ENCODE assay signal across 1 cellular context in the genomic region with DNA sequence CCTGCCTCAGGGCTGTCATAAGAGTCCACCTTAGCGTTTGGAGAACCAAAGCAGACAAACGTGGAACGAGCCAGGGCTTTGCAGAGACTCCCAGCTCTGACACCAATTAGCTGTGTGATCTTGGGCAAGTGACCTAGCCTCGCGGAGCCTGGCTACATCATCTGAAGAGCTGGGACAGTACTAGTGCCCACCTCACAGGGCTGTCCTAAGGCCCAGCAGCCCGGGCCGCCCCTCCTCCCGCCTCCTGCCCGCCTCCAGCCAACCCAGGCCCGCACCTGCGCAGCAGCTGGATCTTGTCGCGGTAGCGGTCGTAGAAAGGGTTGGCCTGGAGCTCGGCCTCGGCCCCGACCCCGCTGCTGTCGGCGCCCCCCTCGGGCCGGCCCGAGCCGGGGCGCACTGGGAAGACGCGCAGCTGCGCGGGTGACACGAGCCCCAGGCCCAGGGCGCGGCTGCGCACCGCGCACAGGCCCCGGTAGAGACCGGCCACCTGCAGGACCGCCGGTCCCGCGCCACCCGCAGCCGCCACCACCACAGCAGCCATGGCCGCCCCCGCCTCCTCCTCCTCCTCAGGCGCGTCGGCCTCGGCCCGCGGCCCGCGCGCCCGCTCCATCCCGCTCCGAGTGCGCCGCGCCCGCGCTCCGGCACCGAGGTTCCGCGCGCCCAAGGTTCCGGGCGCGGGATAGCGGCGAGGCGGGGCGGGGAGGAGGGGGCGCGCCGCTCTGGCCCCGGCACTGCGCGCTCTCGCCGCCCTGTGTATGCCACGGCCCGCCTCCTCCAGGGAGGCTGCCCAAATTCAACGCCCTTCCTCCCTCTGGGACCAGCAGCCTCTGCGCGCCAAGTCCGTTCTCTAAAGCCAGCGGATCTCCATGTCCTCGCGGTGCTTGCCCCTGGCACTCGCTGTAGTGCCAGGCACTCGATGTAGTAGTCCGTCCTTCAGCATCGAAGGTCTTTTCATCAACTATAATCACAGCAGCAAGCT.
A peak's percentile ranks its signal among the peaks of the same experiment; 100 is the strongest.
TF ChIP-seq lines count a peak whose summit lies in the region.

Gene ATPAF1 (minus strand): TSS at position 583 of the 979 bp plus-strand sequence. CDS start 42 bp downstream, at position 541.

TF ChIP-seq in HepG2, 621 proteins besides CTCF, POLR2A, EP300 and RAD21 (continued from another document and continues in another):
- TF ChIP-seq, protein P1, sequence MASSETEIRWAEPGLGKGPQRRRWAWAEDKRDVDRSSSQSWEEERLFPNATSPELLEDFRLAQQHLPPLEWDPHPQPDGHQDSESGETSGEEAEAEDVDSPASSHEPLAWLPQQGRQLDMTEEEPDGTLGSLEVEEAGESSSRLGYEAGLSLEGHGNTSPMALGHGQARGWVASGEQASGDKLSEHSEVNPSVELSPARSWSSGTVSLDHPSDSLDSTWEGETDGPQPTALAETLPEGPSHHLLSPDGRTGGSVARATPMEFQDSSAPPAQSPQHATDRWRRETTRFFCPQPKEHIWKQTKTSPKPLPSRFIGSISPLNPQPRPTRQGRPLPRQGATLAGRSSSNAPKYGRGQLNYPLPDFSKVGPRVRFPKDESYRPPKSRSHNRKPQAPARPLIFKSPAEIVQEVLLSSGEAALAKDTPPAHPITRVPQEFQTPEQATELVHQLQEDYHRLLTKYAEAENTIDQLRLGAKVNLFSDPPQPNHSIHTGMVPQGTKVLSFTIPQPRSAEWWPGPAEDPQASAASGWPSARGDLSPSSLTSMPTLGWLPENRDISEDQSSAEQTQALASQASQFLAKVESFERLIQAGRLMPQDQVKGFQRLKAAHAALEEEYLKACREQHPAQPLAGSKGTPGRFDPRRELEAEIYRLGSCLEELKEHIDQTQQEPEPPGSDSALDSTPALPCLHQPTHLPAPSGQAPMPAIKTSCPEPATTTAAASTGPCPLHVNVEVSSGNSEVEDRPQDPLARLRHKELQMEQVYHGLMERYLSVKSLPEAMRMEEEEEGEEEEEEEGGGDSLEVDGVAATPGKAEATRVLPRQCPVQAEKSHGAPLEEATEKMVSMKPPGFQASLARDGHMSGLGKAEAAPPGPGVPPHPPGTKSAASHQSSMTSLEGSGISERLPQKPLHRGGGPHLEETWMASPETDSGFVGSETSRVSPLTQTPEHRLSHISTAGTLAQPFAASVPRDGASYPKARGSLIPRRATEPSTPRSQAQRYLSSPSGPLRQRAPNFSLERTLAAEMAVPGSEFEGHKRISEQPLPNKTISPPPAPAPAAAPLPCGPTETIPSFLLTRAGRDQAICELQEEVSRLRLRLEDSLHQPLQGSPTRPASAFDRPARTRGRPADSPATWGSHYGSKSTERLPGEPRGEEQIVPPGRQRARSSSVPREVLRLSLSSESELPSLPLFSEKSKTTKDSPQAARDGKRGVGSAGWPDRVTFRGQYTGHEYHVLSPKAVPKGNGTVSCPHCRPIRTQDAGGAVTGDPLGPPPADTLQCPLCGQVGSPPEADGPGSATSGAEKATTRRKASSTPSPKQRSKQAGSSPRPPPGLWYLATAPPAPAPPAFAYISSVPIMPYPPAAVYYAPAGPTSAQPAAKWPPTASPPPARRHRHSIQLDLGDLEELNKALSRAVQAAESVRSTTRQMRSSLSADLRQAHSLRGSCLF (CRISPR knock-in tag; IDR thresholded peaks at IDR 0.05; ENCODE audit: borderline replicate concordance), result no peak
- no peak for TF ChIP-seq ZNF382 (CRISPR knock-in tag; IDR thresholded peaks at IDR 0.05; ENCODE audit: borderline replicate concordance)
- no peak for TF ChIP-seq ATAD3A (CRISPR knock-in tag; IDR thresholded peaks at IDR 0.05)
- TF ChIP-seq, protein P2, sequence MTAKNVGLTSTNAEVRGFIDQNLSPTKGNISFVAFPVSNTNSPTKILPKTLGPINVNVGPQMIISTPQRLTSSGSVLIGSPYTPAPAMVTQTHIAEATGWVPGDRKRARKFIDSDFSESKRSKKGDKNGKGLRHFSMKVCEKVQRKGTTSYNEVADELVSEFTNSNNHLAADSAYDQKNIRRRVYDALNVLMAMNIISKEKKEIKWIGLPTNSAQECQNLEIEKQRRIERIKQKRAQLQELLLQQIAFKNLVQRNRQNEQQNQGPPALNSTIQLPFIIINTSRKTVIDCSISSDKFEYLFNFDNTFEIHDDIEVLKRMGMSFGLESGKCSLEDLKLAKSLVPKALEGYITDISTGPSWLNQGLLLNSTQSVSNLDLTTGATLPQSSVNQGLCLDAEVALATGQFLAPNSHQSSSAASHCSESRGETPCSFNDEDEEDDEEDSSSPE (CRISPR knock-in tag; IDR thresholded peaks at IDR 0.05), result peak; percentile 61; the same call in 1 of the 2 replicates
- no peak for TF ChIP-seq HNF1A (IDR thresholded peaks at IDR 0.05; ENCODE audit: low read depth)
- TF ChIP-seq HNF1A (CRISPR knock-in tag; IDR thresholded peaks at IDR 0.05; ENCODE audit: borderline replicate concordance), result no peak
- no peak for TF ChIP-seq DMAP1 (CRISPR knock-in tag; IDR thresholded peaks at IDR 0.05)
- TF ChIP-seq, protein P3, sequence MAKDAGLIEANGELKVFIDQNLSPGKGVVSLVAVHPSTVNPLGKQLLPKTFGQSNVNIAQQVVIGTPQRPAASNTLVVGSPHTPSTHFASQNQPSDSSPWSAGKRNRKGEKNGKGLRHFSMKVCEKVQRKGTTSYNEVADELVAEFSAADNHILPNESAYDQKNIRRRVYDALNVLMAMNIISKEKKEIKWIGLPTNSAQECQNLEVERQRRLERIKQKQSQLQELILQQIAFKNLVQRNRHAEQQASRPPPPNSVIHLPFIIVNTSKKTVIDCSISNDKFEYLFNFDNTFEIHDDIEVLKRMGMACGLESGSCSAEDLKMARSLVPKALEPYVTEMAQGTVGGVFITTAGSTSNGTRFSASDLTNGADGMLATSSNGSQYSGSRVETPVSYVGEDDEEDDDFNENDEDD (CRISPR knock-in tag; IDR thresholded peaks at IDR 0.05; ENCODE audit: borderline replicate concordance), result peak; percentile 84
- peak; percentile 19; the same call in 1 of the 2 replicates for TF ChIP-seq BRD4 (CRISPR knock-in tag; IDR thresholded peaks at IDR 0.05)
- no peak for TF ChIP-seq MIXL1 (CRISPR knock-in tag; IDR thresholded peaks at IDR 0.05)
- TF ChIP-seq ZNF432 (CRISPR knock-in tag; IDR thresholded peaks at IDR 0.05; ENCODE audit: borderline replicate concordance), result no peak
- no peak for TF ChIP-seq KLF16 (CRISPR knock-in tag; IDR thresholded peaks at IDR 0.05)
- TF ChIP-seq ZNF224 (CRISPR knock-in tag; IDR thresholded peaks at IDR 0.05), result 0 out of 2 replicates have a peak, but pooled peaks have one; percentile 39
- no peak for TF ChIP-seq ETS1 (CRISPR knock-in tag; IDR thresholded peaks at IDR 0.05)
- TF ChIP-seq ZBED4 (CRISPR knock-in tag; IDR thresholded peaks at IDR 0.05; ENCODE audit: borderline replicate concordance), result no peak
- no peak for TF ChIP-seq ZNF891 (CRISPR knock-in tag; IDR thresholded peaks at IDR 0.05)
- TF ChIP-seq ARHGAP35 (CRISPR knock-in tag; IDR thresholded peaks at IDR 0.05; ENCODE audit: borderline replicate concordance), result no peak
- TF ChIP-seq STAG1 (CRISPR knock-in tag; IDR thresholded peaks at IDR 0.05), result no peak
- TF ChIP-seq SNAPC4 (CRISPR knock-in tag; IDR thresholded peaks at IDR 0.05), result no peak
- TF ChIP-seq ZNF136 (CRISPR knock-in tag; IDR thresholded peaks at IDR 0.05; ENCODE audit: low read depth), result no peak
- TF ChIP-seq HHEX (CRISPR knock-in tag; IDR thresholded peaks at IDR 0.05), result no peak
- no peak for TF ChIP-seq HMG20A (CRISPR knock-in tag; IDR thresholded peaks at IDR 0.05; ENCODE audit: borderline replicate concordance)
- TF ChIP-seq SP4 (CRISPR knock-in tag; IDR thresholded peaks at IDR 0.05), result peak; percentile 65
- TF ChIP-seq ATF7-NPFF (CRISPR knock-in tag; IDR thresholded peaks at IDR 0.05; ENCODE audit: low read depth), result no peak; the same call in 1 of the 2 replicates
- TF ChIP-seq, protein P4, sequence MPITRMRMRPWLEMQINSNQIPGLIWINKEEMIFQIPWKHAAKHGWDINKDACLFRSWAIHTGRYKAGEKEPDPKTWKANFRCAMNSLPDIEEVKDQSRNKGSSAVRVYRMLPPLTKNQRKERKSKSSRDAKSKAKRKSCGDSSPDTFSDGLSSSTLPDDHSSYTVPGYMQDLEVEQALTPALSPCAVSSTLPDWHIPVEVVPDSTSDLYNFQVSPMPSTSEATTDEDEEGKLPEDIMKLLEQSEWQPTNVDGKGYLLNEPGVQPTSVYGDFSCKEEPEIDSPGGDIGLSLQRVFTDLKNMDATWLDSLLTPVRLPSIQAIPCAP (CRISPR knock-in tag; IDR thresholded peaks at IDR 0.05; ENCODE audit: low read depth), result no peak
- TF ChIP-seq SALL2 (CRISPR knock-in tag; IDR thresholded peaks at IDR 0.05), result no peak; the same call in 1 of the 2 replicates
